16 cellular contexts compared by ENCODE assay signal in genomic region chr13:77981191-77981925, GRCh38.
DNase-seq lines count a peak whose midpoint lies in the region; ATAC-seq, FAIRE-seq and TF ChIP-seq lines count a peak whose summit lies in the region.
"Had no signal": no experiment of that assay in that cellular context is flagged by ENCODE, and none has a peak within 500 bp of the region (broad histone marks: within the 10 kb centered on the region; RNA-seq: fewer than 3 reads in every experiment).

No MANE protein-coding gene starts in this region.

- H3K4me1 ChIP-seq in kidney (ENCODE audit: control insufficient read depth in 1 of 2, insufficient read depth in 1 of 2, low read depth in 1 of 2, low read length in 2 of 2) (peaks cover 0 to 2% of the 10 kb centered on the region in 2 donors), subcutaneous abdominal adipose tissue (ENCODE audit: control insufficient read depth in 5 of 5, insufficient read depth in 5 of 5, low read length in 5 of 5) (peaks cover 1 to 19% (median 14%) of the 10 kb centered on the region in 5 donors)
- H3K4me1 ChIP-seq: ascending aorta; BLaER1 treated with 17β-estradiol and CSF1 and Interleukin-3, amounts not matched to agents 10 nM and 100 nM had no signal

- DNase-seq in LHCN-M2 (ENCODE audit: low read depth) = peak; percentile 40
- no peak for DNase-seq in chondrocyte (ENCODE audit: low spot score)
- DNase-seq in kidney = no peak
- no peak for DNase-seq in NCI-H524 (lab: John Stamatoyannopoulos, UW)
- DNase-seq in NCI-H2107 treated with DMSO at 0.1 percent for 48 hours (lab: John Stamatoyannopoulos, UW; ENCODE audit: unreplicated experiment) = no peak
- DNase-seq: activated CD4-positive, alpha-beta T cell treated with anti-CD3 and anti-CD28 coated beads, Interleukin-2, amount 50 U/mL, for 1 hour; NCI-H146; NCI-H524 treated with DMSO at 0.1 percent for 48 hours; stimulated activated CD4-positive, alpha-beta T cell treated with anti-CD3 and anti-CD28 coated beads, Interleukin-2, amount 100 ng/mL, for 48 hours had no signal

- no peaks in the 10 kb centered on the region for H3K27me3 ChIP-seq in subcutaneous abdominal adipose tissue (ENCODE audit: control insufficient read depth in 5 of 5, insufficient read depth in 4 of 5, low read length in 5 of 5)
- H3K27me3 ChIP-seq: ascending aorta; BLaER1 treated with 17β-estradiol and CSF1 and Interleukin-3, amounts not matched to agents 10 nM and 100 nM had no signal

- peaks cover 22% of the 10 kb centered on the region for H3K4me1 Mint-ChIP-seq in chondrocyte (ENCODE audit: low read depth)

- TF ChIP-seq CTCF in chondrocyte (IDR thresholded peaks at IDR 0.05) (no peak), kidney (IDR thresholded peaks at IDR 0.05; ENCODE audit: borderline replicate concordance, extremely low read depth, insufficient read depth) (no peak)

- H3K9me3 ChIP-seq in kidney (ENCODE audit: control insufficient read depth in 1 of 2, low read length in 2 of 2) (no peaks in the 10 kb centered on the region), subcutaneous abdominal adipose tissue (ENCODE audit: control insufficient read depth in 5 of 5, low read length in 5 of 5) (no peaks in the 10 kb centered on the region)
- H3K9me3 ChIP-seq: ascending aorta had no signal

- H3K36me3 ChIP-seq in kidney (ENCODE audit: control insufficient read depth in 1 of 2, insufficient read depth in 2 of 2, low read length in 2 of 2) (no peaks in the 10 kb centered on the region), subcutaneous abdominal adipose tissue (ENCODE audit: control insufficient read depth in 5 of 5, insufficient read depth in 5 of 5, low read length in 5 of 5) (no peaks in the 10 kb centered on the region)
- H3K36me3 ChIP-seq: ascending aorta; BLaER1 treated with 17β-estradiol and CSF1 and Interleukin-3, amounts not matched to agents 10 nM and 100 nM had no signal

- intact Hi-C loops in kidney (cut with DNase I) = no loop called here

- no peaks in the 10 kb centered on the region for H3K27me3 Mint-ChIP-seq in chondrocyte (ENCODE audit: low read depth)

- peaks cover 15% of the 10 kb centered on the region for H3K9me3 Mint-ChIP-seq in chondrocyte (ENCODE audit: low read depth)
- H3K9me3 Mint-ChIP-seq: T-helper 2 cell treated with Interferon-gamma antibody and Interleukin-4, amounts not matched to agents 5 μg/mL and 100 μg/mL, for 36 hours had no signal

- peak; percentile 30 for FAIRE-seq in kidney (lab: Jason Lieb, UNC)
- FAIRE-seq: GM12891 had no signal

- no peaks in the 10 kb centered on the region for H3K36me3 Mint-ChIP-seq in chondrocyte (ENCODE audit: low read depth)

- ATAC-seq in GM18520 (IDR thresholded peaks at IDR 0.05; ENCODE audit: unreplicated experiment) = no peak

- H3K9ac ChIP-seq in kidney (ENCODE audit: low read length in 2 of 2) (no peak overlapping the region), subcutaneous abdominal adipose tissue (ENCODE audit: low read length in 5 of 5) (peak overlapping the region in 1 of 5 donors; percentile 51)
- H3K9ac ChIP-seq: BLaER1 treated with 17β-estradiol and CSF1 and Interleukin-3, amounts not matched to agents 10 nM and 100 nM; KMS-11 had no signal

- peak overlapping the region in 1 of 2 donors; percentile 61 for H3K27ac ChIP-seq in kidney (ENCODE audit: low read depth in 2 of 2, low read length in 2 of 2)
- peak overlapping the region; percentile 56 for H3K27ac ChIP-seq in subcutaneous abdominal adipose tissue (ENCODE audit: low read depth, low read length)
- H3K27ac ChIP-seq: BLaER1 treated with 17β-estradiol and CSF1 and Interleukin-3, amounts not matched to agents 10 nM and 100 nM; KMS-11 had no signal

- H3K4me3 Mint-ChIP-seq in chondrocyte (ENCODE audit: unreplicated experiment) = no peak overlapping the region
- H3K4me3 Mint-ChIP-seq: T-helper 2 cell treated with Interferon-gamma antibody and Interleukin-4, amounts not matched to agents 5 μg/mL and 100 μg/mL, for 36 hours had no signal

- H3K27ac Mint-ChIP-seq in chondrocyte (ENCODE audit: unreplicated experiment) = peak overlapping the region; percentile 97
- H3K27ac Mint-ChIP-seq: T-helper 2 cell treated with Interferon-gamma antibody and Interleukin-4, amounts not matched to agents 5 μg/mL and 100 μg/mL, for 36 hours had no signal

- H3K4me3 ChIP-seq in kidney (ENCODE audit: low read length in 2 of 2) = no peak overlapping the region
- no peak overlapping the region for H3K4me3 ChIP-seq in subcutaneous abdominal adipose tissue (ENCODE audit: low read depth in 1 of 5, low read length in 5 of 5)
- H3K4me3 ChIP-seq: ascending aorta; BLaER1 treated with 17β-estradiol and CSF1 and Interleukin-3, amounts not matched to agents 10 nM and 100 nM had no signal
